1 cellular context compared by ENCODE assay signal in genomic region chr10:12394236-12395033, GRCh38.
TF ChIP-seq lines count a peak whose summit lies in the region.

No MANE protein-coding gene starts in this region.

TF ChIP-seq in H1, 55 proteins besides CTCF, POLR2A, EP300 and RAD21 (continued from another document):
- TF ChIP-seq BCL11A (IDR thresholded peaks at IDR 0.05; ENCODE audit: low read depth in 2 of 2, low read length in 2 of 2): no peak
- no peak for TF ChIP-seq EZH2 (IDR thresholded peaks at IDR 0.05; ENCODE audit: low read depth, low read length, severe bottlenecking)
- no peak for TF ChIP-seq BRCA1 (IDR thresholded peaks at IDR 0.05; ENCODE audit: low read depth, low read length)
- TF ChIP-seq SIX5 (IDR thresholded peaks at IDR 0.05; ENCODE audit: low read depth, low read length): no peak
- no peak for TF ChIP-seq CREB1 (IDR thresholded peaks at IDR 0.05)
- TF ChIP-seq JUN (IDR thresholded peaks at IDR 0.05; ENCODE audit: low read depth, low read length): no peak
- TF ChIP-seq, protein P1, sequence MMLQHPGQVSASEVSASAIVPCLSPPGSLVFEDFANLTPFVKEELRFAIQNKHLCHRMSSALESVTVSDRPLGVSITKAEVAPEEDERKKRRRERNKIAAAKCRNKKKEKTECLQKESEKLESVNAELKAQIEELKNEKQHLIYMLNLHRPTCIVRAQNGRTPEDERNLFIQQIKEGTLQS (IDR thresholded peaks at IDR 0.05; ENCODE audit: insufficient read depth, low read depth, low read length): no peak
- no peak for TF ChIP-seq CHD2 (IDR thresholded peaks at IDR 0.05; ENCODE audit: low read length)
- TF ChIP-seq, protein P2, sequence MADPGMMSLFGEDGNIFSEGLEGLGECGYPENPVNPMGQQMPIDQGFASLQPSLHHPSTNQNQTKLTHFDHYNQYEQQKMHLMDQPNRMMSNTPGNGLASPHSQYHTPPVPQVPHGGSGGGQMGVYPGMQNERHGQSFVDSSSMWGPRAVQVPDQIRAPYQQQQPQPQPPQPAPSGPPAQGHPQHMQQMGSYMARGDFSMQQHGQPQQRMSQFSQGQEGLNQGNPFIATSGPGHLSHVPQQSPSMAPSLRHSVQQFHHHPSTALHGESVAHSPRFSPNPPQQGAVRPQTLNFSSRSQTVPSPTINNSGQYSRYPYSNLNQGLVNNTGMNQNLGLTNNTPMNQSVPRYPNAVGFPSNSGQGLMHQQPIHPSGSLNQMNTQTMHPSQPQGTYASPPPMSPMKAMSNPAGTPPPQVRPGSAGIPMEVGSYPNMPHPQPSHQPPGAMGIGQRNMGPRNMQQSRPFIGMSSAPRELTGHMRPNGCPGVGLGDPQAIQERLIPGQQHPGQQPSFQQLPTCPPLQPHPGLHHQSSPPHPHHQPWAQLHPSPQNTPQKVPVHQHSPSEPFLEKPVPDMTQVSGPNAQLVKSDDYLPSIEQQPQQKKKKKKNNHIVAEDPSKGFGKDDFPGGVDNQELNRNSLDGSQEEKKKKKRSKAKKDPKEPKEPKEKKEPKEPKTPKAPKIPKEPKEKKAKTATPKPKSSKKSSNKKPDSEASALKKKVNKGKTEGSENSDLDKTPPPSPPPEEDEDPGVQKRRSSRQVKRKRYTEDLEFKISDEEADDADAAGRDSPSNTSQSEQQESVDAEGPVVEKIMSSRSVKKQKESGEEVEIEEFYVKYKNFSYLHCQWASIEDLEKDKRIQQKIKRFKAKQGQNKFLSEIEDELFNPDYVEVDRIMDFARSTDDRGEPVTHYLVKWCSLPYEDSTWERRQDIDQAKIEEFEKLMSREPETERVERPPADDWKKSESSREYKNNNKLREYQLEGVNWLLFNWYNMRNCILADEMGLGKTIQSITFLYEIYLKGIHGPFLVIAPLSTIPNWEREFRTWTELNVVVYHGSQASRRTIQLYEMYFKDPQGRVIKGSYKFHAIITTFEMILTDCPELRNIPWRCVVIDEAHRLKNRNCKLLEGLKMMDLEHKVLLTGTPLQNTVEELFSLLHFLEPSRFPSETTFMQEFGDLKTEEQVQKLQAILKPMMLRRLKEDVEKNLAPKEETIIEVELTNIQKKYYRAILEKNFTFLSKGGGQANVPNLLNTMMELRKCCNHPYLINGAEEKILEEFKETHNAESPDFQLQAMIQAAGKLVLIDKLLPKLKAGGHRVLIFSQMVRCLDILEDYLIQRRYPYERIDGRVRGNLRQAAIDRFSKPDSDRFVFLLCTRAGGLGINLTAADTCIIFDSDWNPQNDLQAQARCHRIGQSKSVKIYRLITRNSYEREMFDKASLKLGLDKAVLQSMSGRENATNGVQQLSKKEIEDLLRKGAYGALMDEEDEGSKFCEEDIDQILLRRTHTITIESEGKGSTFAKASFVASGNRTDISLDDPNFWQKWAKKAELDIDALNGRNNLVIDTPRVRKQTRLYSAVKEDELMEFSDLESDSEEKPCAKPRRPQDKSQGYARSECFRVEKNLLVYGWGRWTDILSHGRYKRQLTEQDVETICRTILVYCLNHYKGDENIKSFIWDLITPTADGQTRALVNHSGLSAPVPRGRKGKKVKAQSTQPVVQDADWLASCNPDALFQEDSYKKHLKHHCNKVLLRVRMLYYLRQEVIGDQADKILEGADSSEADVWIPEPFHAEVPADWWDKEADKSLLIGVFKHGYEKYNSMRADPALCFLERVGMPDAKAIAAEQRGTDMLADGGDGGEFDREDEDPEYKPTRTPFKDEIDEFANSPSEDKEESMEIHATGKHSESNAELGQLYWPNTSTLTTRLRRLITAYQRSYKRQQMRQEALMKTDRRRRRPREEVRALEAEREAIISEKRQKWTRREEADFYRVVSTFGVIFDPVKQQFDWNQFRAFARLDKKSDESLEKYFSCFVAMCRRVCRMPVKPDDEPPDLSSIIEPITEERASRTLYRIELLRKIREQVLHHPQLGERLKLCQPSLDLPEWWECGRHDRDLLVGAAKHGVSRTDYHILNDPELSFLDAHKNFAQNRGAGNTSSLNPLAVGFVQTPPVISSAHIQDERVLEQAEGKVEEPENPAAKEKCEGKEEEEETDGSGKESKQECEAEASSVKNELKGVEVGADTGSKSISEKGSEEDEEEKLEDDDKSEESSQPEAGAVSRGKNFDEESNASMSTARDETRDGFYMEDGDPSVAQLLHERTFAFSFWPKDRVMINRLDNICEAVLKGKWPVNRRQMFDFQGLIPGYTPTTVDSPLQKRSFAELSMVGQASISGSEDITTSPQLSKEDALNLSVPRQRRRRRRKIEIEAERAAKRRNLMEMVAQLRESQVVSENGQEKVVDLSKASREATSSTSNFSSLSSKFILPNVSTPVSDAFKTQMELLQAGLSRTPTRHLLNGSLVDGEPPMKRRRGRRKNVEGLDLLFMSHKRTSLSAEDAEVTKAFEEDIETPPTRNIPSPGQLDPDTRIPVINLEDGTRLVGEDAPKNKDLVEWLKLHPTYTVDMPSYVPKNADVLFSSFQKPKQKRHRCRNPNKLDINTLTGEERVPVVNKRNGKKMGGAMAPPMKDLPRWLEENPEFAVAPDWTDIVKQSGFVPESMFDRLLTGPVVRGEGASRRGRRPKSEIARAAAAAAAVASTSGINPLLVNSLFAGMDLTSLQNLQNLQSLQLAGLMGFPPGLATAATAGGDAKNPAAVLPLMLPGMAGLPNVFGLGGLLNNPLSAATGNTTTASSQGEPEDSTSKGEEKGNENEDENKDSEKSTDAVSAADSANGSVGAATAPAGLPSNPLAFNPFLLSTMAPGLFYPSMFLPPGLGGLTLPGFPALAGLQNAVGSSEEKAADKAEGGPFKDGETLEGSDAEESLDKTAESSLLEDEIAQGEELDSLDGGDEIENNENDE (IDR thresholded peaks at IDR 0.05; ENCODE audit: insufficient replicate concordance, low read length): no peak
- no peak for TF ChIP-seq GABPA (IDR thresholded peaks at IDR 0.05; ENCODE audit: borderline replicate concordance, insufficient read depth, low read length)
- no peak for TF ChIP-seq FOSL1 (IDR thresholded peaks at IDR 0.05; ENCODE audit: insufficient read depth, low read depth, low read length)
- no peak for TF ChIP-seq SP1 (IDR thresholded peaks at IDR 0.05; ENCODE audit: low read depth, low read length)
- no peak for TF ChIP-seq GTF2F1 (IDR thresholded peaks at IDR 0.05; ENCODE audit: borderline replicate concordance, low read depth, low read length)
- no peak for TF ChIP-seq NANOG (IDR thresholded peaks at IDR 0.05; ENCODE audit: insufficient read depth, low read depth, low read length, poor library complexity, severe bottlenecking)
- TF ChIP-seq TAF7 (optimal IDR thresholded peaks at IDR 0.05; ENCODE audit: borderline replicate concordance, low read depth, low read length): no peak
- TF ChIP-seq SP4 (IDR thresholded peaks at IDR 0.05; ENCODE audit: low read length): no peak
- TF ChIP-seq KDM1A (IDR thresholded peaks at IDR 0.05; ENCODE audit: borderline replicate concordance, low read length): no peak
- TF ChIP-seq SAP30 (IDR thresholded peaks at IDR 0.05; ENCODE audit: insufficient read depth, insufficient replicate concordance, low read length): no peak
- TF ChIP-seq USF2 (IDR thresholded peaks at IDR 0.05; ENCODE audit: low read length): no peak
